8 cellular contexts compared by ENCODE assay signal in the genomic region with DNA sequence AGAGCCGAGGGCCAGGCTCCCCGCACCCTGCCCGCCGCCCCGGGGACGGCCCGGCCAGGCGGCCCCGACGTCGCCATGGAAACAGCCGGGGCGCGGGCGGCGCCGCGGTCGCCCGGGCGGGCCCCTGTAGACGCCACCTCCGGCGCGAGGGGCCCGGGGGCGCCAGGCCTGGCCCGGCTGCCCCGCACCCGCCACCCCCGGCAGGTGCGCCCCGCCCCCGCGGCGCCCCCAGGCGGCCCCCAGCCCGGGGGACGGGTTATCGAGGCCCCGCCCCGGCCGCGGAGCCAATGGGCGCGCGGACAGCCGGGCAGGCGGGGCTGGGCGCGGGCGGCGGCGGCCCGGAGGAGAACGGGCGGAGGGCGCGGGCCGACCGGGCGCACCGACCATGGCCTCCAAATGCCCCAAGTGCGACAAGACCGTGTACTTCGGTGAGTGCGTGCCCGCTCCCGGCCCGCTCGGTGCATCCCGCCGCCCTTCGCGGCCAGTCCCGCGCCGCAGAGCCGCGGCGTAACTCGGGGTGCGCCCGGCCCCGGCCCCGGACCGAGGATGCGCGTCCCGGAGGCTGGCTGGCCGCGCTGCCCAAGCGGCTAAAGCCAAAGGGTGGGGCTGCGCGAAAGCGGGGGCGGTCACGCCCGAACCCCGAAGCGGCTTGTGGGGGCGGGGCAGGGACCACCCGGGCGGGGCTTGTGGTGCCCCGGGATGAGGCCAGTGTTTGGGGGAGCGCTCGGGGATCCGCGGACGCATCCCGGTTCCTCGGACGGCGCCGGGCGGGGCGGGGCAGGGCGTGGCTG. TPM values are rescaled to one million over a fixed set of nuclear protein-coding genes. Genes with fewer than 3 reads are reported as not detected.
DNase-seq lines count a peak whose midpoint lies in the region; ATAC-seq and TF ChIP-seq lines count a peak whose summit lies in the region.

CRIP2 (plus strand) TSS at position 344 of the 791 bp plus-strand sequence; CDS start at position 386, 42 bp downstream.

- H3K4me3 Mint-ChIP-seq in activated T-helper 1 cell treated with anti-CD3 and anti-CD28 coated beads, Interleukin-12 subunit alpha, Interleukin-12 subunit beta, Interleukin-2, Interleukin-4 antibody, amounts not matched to agents 30 ng/mL and 10 ng/mL and 1 ng/mL, durations not matched to agents 14 hours and 24 hours and 36 hours: peak within 1 kb of the TSS; percentile 53
- peak within 1 kb of the TSS; percentile 70 for H3K4me3 Mint-ChIP-seq in nephron progenitor cell

- H3K4me3 ChIP-seq in fibroblast of villous mesenchyme (ENCODE audit: low read depth, low read length): peak within 1 kb of the TSS; percentile 63

- intact Hi-C loops in activated T-helper 1 cell treated with anti-CD3 and anti-CD28 coated beads, Interleukin-12 subunit alpha, Interleukin-12 subunit beta, Interleukin-2, Interleukin-4 antibody, amounts not matched to agents 30 ng/mL and 10 ng/mL and 1 ng/mL, durations not matched to agents 14 hours and 24 hours and 36 hours (cut with micrococcal nuclease): loop anchor here (2.0 kb wide), 1 partner anchor 16 kb away; the partner anchor contains the start of gene TEDC1

- H3K27me3 Mint-ChIP-seq in activated T-helper 1 cell treated with anti-CD3 and anti-CD28 coated beads, Interleukin-12 subunit alpha, Interleukin-12 subunit beta, Interleukin-2, Interleukin-4 antibody, amounts not matched to agents 30 ng/mL and 10 ng/mL and 1 ng/mL, durations not matched to agents 14 hours and 24 hours and 36 hours (ENCODE audit: insufficient read depth): peaks cover 9% of the 10 kb centered on the region
- peaks cover 28% of the 10 kb centered on the region for H3K27me3 Mint-ChIP-seq in nephron progenitor cell (ENCODE audit: low read depth, poor library complexity)

- ATAC-seq in HG03342 (IDR thresholded peaks at IDR 0.05; ENCODE audit: unreplicated experiment): no peak

- peaks cover 4% of the 10 kb centered on the region for H3K36me3 Mint-ChIP-seq in activated T-helper 1 cell treated with anti-CD3 and anti-CD28 coated beads, Interleukin-12 subunit alpha, Interleukin-12 subunit beta, Interleukin-2, Interleukin-4 antibody, amounts not matched to agents 30 ng/mL and 10 ng/mL and 1 ng/mL, durations not matched to agents 14 hours and 24 hours and 36 hours (ENCODE audit: low read depth)
- no peaks in the 10 kb centered on the region for H3K36me3 Mint-ChIP-seq in nephron progenitor cell (ENCODE audit: low read depth)

- H3K4me1 Mint-ChIP-seq in activated T-helper 1 cell treated with anti-CD3 and anti-CD28 coated beads, Interleukin-12 subunit alpha, Interleukin-12 subunit beta, Interleukin-2, Interleukin-4 antibody, amounts not matched to agents 30 ng/mL and 10 ng/mL and 1 ng/mL, durations not matched to agents 14 hours and 24 hours and 36 hours (ENCODE audit: low read depth): no peaks in the 10 kb centered on the region
- H3K4me1 Mint-ChIP-seq in nephron progenitor cell: peaks cover 11% of the 10 kb centered on the region

- DNase-seq in DMS 273 (lab: John Stamatoyannopoulos, UW; ENCODE audit: unreplicated experiment) (peak; percentile 87), DMS 273 treated with DMSO at 0.1 percent for 48 hours (lab: John Stamatoyannopoulos, UW) (no peak), M059J (ENCODE audit: low read depth) (peak; percentile 46), fibroblast of villous mesenchyme (ENCODE audit: low read depth) (peak; percentile 26), nephron progenitor cell (peak; percentile 72)
- DNase-seq in activated T-helper 1 cell treated with anti-CD3 and anti-CD28 coated beads, Interleukin-12 subunit alpha, Interleukin-12 subunit beta, Interleukin-2, Interleukin-4 antibody, amounts not matched to agents 30 ng/mL and 10 ng/mL and 1 ng/mL, durations not matched to agents 14 hours and 24 hours and 36 hours (ENCODE audit: low spot score): peak; percentile 37
- no peak for DNase-seq in effector CD4-positive, alpha-beta T cell

- TF ChIP-seq CTCF in fibroblast of villous mesenchyme (IDR thresholded peaks at IDR 0.05; ENCODE audit: insufficient read depth, low read depth, low read length): no peak
- no peak for TF ChIP-seq CTCF in nephron progenitor cell (IDR thresholded peaks at IDR 0.05)

- no peaks in the 10 kb centered on the region for H3K9me3 Mint-ChIP-seq in activated T-helper 1 cell treated with anti-CD3 and anti-CD28 coated beads, Interleukin-12 subunit alpha, Interleukin-12 subunit beta, Interleukin-2, Interleukin-4 antibody, amounts not matched to agents 30 ng/mL and 10 ng/mL and 1 ng/mL, durations not matched to agents 14 hours and 24 hours and 36 hours
- peaks cover 3% of the 10 kb centered on the region for H3K9me3 Mint-ChIP-seq in nephron progenitor cell

- H3K27ac Mint-ChIP-seq in activated T-helper 1 cell treated with anti-CD3 and anti-CD28 coated beads, Interleukin-12 subunit alpha, Interleukin-12 subunit beta, Interleukin-2, Interleukin-4 antibody, amounts not matched to agents 30 ng/mL and 10 ng/mL and 1 ng/mL, durations not matched to agents 14 hours and 24 hours and 36 hours: no peak within 1 kb of the TSS
- no peak within 1 kb of the TSS for H3K27ac Mint-ChIP-seq in nephron progenitor cell

RNA-seq across cellular contexts. Expression of gene CRIP2, which starts in this region (rescaled TPM):
- total RNA-seq in M059J (2014; rRNA removed; shearing (Covaris generic)): 93.9 and 114 TPM in 2 replicates
- total RNA-seq in activated T-helper 1 cell treated with anti-CD3 and anti-CD28 coated beads, Interleukin-12 subunit alpha, Interleukin-12 subunit beta, Interleukin-2, Interleukin-4 antibody, amounts not matched to agents 30 ng/mL and 10 ng/mL and 1 ng/mL, durations not matched to agents 14 hours and 24 hours and 36 hours: not detected in 2 replicates
- 8.6 and 18.0 TPM in 2 replicates for total RNA-seq in fibroblast of villous mesenchyme

Comparison
In these comparisons a context has a peak if more than half of its experiments do, and no peak if none do; other contexts are left out.
1. DNase-seq: peak in DMS 273 (single experiment), M059J (single experiment), fibroblast of villous mesenchyme (single experiment) and nephron progenitor cell (single experiment); none in DMS 273 treated with DMSO at 0.1 percent for 48 hours (single experiment) and effector CD4-positive, alpha-beta T cell (single experiment).
2. Peak in DNase-seq in activated T-helper 1 cell treated with anti-CD3 and anti-CD28 coated beads, Interleukin-12 subunit alpha, Interleukin-12 subunit beta, Interleukin-2, Interleukin-4 antibody, amounts not matched to agents 30 ng/mL and 10 ng/mL and 1 ng/mL, durations not matched to agents 14 hours and 24 hours and 36 hours; RNA of the gene not detected or under 1 TPM.